Comparison of ENCODE assay signal across 16 cellular contexts in the genomic region with DNA sequence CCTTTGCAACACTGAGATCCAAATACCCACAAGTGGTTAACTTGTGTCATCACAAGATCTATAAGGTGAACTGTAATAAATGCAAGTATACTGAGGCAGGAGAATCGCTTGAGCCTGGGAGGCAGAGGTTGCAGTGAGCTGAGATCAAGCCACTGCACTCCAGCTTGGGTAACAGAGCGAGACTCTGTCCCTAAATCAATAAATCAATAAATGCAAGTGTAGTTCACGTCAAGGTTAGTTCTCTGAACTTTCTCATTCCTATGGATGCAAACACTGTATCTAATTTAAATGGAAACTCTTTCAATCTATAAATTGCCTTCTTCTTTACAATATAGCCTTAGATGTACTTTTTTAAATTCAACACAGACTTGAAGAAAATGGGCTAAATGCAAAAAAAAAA.
"Had no signal": no experiment of that assay in that cellular context is flagged by ENCODE, and none has a peak within 500 bp of the region (broad histone marks: within the 10 kb centered on the region; RNA-seq: fewer than 3 reads in every experiment).

No MANE protein-coding gene starts in this region.

- H3K27me3 Mint-ChIP-seq: naive B cell had no signal

- H3K27me3 ChIP-seq: hepatocyte, neutrophil, sigmoid colon had no signal

- H3K4me3 Mint-ChIP-seq: endodermal cell, type B pancreatic cell had no signal

- ATAC-seq: left colon, left ventricle myocardium superior had no signal

- H3K9me3 ChIP-seq: neutrophil, sigmoid colon had no signal

- H3K9me3 Mint-ChIP-seq: endodermal cell, type B pancreatic cell had no signal

- H3K4me3 ChIP-seq: hepatocyte, lung, sigmoid colon, skin epidermis had no signal

- DNase-seq: dermis blood vessel endothelial cell; endodermal cell; foreskin melanocyte; head of caudate nucleus; left colon; left ventricle myocardium superior; mesendoderm; naive B cell; sigmoid colon; stimulated activated CD4-positive, alpha-beta T cell treated with anti-CD3 and anti-CD28 coated beads, Interleukin-2, amount 100 ng/mL, for 24 hours; stimulated activated naive CD4-positive, alpha-beta T cell treated with Interleukin-2 at 50 U/mL for 16 hours had no signal

- H3K4me2 ChIP-seq: hepatocyte had no signal

- H2AFZ ChIP-seq: hepatocyte had no signal

- H3K27ac Mint-ChIP-seq: endodermal cell, type B pancreatic cell had no signal

- H3K27ac ChIP-seq: hepatocyte, neutrophil, sigmoid colon, skin epidermis had no signal
